In genomic region chr2:101790856-101791255, GRCh38 we compare ENCODE assay signal across 11 cellular contexts.
DNase-seq lines count a peak whose midpoint lies in the region; ATAC-seq, FAIRE-seq and TF ChIP-seq lines count a peak whose summit lies in the region.
"Had no signal": no experiment of that assay in that cellular context is flagged by ENCODE, and none has a peak within 500 bp of the region (broad histone marks: within the 10 kb centered on the region; RNA-seq: fewer than 3 reads in every experiment).

No MANE protein-coding gene starts in this region.

- H3K4me2 ChIP-seq in astrocyte (ENCODE audit: low read length): no peak overlapping the region

- H3K9me3 ChIP-seq in astrocyte (ENCODE audit: insufficient read depth, low read depth, low read length): no peaks in the 10 kb centered on the region
- H3K9me3 ChIP-seq: mucosa of descending colon had no signal

- peaks cover 11% of the 10 kb centered on the region for H3K36me3 ChIP-seq in astrocyte (ENCODE audit: insufficient read depth, low read length)
- H3K36me3 ChIP-seq: cardiac muscle cell had no signal

- H3K4me3 ChIP-seq in astrocyte (ENCODE audit: insufficient read depth, low read depth, low read length): no peak overlapping the region
- H3K4me3 ChIP-seq: cardiac muscle cell, mucosa of descending colon had no signal

- no peak overlapping the region for H3K9ac ChIP-seq in astrocyte (ENCODE audit: low read length)

- H3K36me3 Mint-ChIP-seq in astrocyte (ENCODE audit: low read depth, unreplicated experiment): peaks cover 7% of the 10 kb centered on the region

- no peaks in the 10 kb centered on the region for H3K27me3 Mint-ChIP-seq in astrocyte (ENCODE audit: low read depth, unreplicated experiment)

- peaks cover 100% of the 10 kb centered on the region for H3K79me2 ChIP-seq in astrocyte (ENCODE audit: insufficient read depth, low read length)

- peak overlapping the region; percentile 15 for H3K27ac ChIP-seq in astrocyte (ENCODE audit: low read depth, low read length)
- H3K27ac ChIP-seq: cardiac muscle cell had no signal

- peaks cover 44% of the 10 kb centered on the region for H3K4me1 Mint-ChIP-seq in astrocyte (ENCODE audit: low read depth, unreplicated experiment)

- FAIRE-seq in astrocyte (lab: Jason Lieb, UNC): peak; percentile 17

- H3K27ac Mint-ChIP-seq in astrocyte (ENCODE audit: unreplicated experiment): no peak overlapping the region
- H3K27ac Mint-ChIP-seq: stimulated activated effector memory CD8-positive, alpha-beta T cell treated with anti-CD3 and anti-CD28 coated beads, Interleukin-12 subunit alpha, Interleukin-12 subunit beta, amount 100 ng/mL, for 72 hours had no signal

- intact Hi-C loops in left ventricle myocardium superior (cut with micrococcal nuclease): no loop called here

- H3K4me3 Mint-ChIP-seq in astrocyte (ENCODE audit: unreplicated experiment): no peak overlapping the region
- H3K4me3 Mint-ChIP-seq: stimulated activated effector memory CD8-positive, alpha-beta T cell treated with anti-CD3 and anti-CD28 coated beads, Interleukin-12 subunit alpha, Interleukin-12 subunit beta, amount 100 ng/mL, for 72 hours had no signal

- H3K27me3 ChIP-seq in astrocyte (ENCODE audit: insufficient read depth, low read length): no peaks in the 10 kb centered on the region
- H3K27me3 ChIP-seq: cardiac muscle cell had no signal

- no peak overlapping the region for H2AFZ ChIP-seq in astrocyte (ENCODE audit: low read depth, low read length)

- DNase-seq in EH (ENCODE audit: low read depth) (peak; percentile 83), astrocyte (ENCODE audit: low read depth) (peak; percentile 52), left ventricle myocardium superior (no peak), smooth muscle cell of the brain vasculature (ENCODE audit: low read depth, low spot score) (peak; percentile 40), NCI-H1930 (lab: John Stamatoyannopoulos, UW) (no peak), SKM-1 treated with dmso at 0.1 percent for 144 hours (lab: John Stamatoyannopoulos, UW; ENCODE audit: unreplicated experiment) (no peak), HuH-7 (ENCODE audit: low spot score) (no peak)
- DNase-seq: mucosa of descending colon had no signal

- peak; percentile 84 for ATAC-seq in left ventricle myocardium superior
- ATAC-seq in GM19455 (IDR thresholded peaks at IDR 0.05; ENCODE audit: unreplicated experiment): no peak
- ATAC-seq: mucosa of descending colon; stimulated activated effector memory CD8-positive, alpha-beta T cell treated with anti-CD3 and anti-CD28 coated beads, Interleukin-12 subunit alpha, Interleukin-12 subunit beta, amount 100 ng/mL, for 72 hours had no signal

- H3K4me1 ChIP-seq in astrocyte (ENCODE audit: insufficient read depth, low read length): peaks cover 16% of the 10 kb centered on the region

- no peaks in the 10 kb centered on the region for H3K9me3 Mint-ChIP-seq in astrocyte (ENCODE audit: unreplicated experiment)
- H3K9me3 Mint-ChIP-seq: stimulated activated effector memory CD8-positive, alpha-beta T cell treated with anti-CD3 and anti-CD28 coated beads, Interleukin-12 subunit alpha, Interleukin-12 subunit beta, amount 100 ng/mL, for 72 hours had no signal

- H4K20me1 ChIP-seq in astrocyte (ENCODE audit: insufficient read depth, low read length): peaks cover 93% of the 10 kb centered on the region

- TF ChIP-seq CTCF in astrocyte (IDR thresholded peaks at IDR 0.05; ENCODE audit: insufficient read depth, low read depth, low read length): no peak

Comparison
In these comparisons a context has a peak if more than half of its experiments do, and no peak if none do; other contexts are left out.
1. DNase-seq: peak in EH (single experiment), astrocyte (single experiment) and smooth muscle cell of the brain vasculature (single experiment); none in left ventricle myocardium superior (single experiment), NCI-H1930 (0 of 2), SKM-1 treated with dmso at 0.1 percent for 144 hours (single experiment) and HuH-7 (single experiment).